In the genomic region with DNA sequence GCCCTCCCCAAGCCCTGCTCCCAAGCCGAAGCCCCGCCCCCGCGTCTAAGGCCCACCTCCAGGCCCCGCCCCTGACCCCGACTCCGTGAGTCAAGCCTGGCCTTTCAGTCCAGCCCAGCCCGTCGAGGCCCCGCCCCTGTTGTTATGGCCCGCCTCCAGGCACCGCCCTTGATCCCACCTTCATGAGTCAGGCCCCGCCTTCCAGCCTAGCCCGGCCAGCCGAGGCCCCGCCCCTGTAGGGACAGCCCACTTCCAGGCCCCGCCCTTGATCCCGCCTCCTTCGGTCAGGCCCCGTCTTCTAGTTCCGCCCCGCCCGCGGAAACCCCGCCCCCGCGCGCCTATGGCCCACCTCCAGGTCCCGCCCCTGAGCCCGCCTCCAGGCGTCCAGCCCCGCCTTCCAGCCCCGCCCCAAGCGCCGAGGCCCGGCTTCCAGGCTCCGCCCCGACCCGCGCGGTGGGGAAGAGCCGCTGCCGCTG, we compare ENCODE assay signal across 8 cellular contexts. TPM values are rescaled to one million over a fixed set of nuclear protein-coding genes. Genes with fewer than 3 reads are reported as not detected.
A peak's percentile ranks its signal among the peaks of the same experiment; 100 is the strongest.
DNase-seq lines count a peak whose midpoint lies in the region; ATAC-seq and TF ChIP-seq lines count a peak whose summit lies in the region.

No MANE protein-coding gene starts in this region.

- H3K4me3 Mint-ChIP-seq in activated T-helper 2 cell treated with anti-CD3 and anti-CD28 coated beads, Interferon-gamma antibody, Interleukin-2, Interleukin-4, amounts not matched to agents 10 μg/mL and 5 μg/mL and 100 μg/mL, durations not matched to agents 14 hours and 24 hours and 36 hours (ENCODE audit: low read depth) = peak overlapping the region; percentile 76
- H3K4me3 Mint-ChIP-seq in natural killer cell = peak overlapping the region; percentile 81
- peak overlapping the region; percentile 85 to 91 for H3K4me3 Mint-ChIP-seq in stimulated activated naive B cell treated with anti-CD40 and anti-IgM and Interleukin-4, amounts not matched to agents 10 μg/mL and 1 μg/mL and 100 μg/mL, for 72 hours

- peak overlapping the region; percentile 73 for H3K4me3 ChIP-seq in H7 (ENCODE audit: insufficient read depth, low read depth, low read length)

- H3K27ac Mint-ChIP-seq in activated T-helper 2 cell treated with anti-CD3 and anti-CD28 coated beads, Interferon-gamma antibody, Interleukin-2, Interleukin-4, amounts not matched to agents 10 μg/mL and 5 μg/mL and 100 μg/mL, durations not matched to agents 14 hours and 24 hours and 36 hours = no peak overlapping the region
- H3K27ac Mint-ChIP-seq in natural killer cell = peak overlapping the region in 1 of 2 donors; percentile 84
- H3K27ac Mint-ChIP-seq in stimulated activated naive B cell treated with anti-CD40 and anti-IgM and Interleukin-4, amounts not matched to agents 10 μg/mL and 1 μg/mL and 100 μg/mL, for 72 hours = peak overlapping the region; percentile 65

- peak; percentile 89 to 97 (median 90) for ATAC-seq in natural killer cell
- ATAC-seq in stimulated activated naive B cell treated with anti-CD40 and anti-IgM and Interleukin-4, amounts not matched to agents 10 μg/mL and 1 μg/mL and 100 μg/mL, for 72 hours (replicated peaks) = peak; percentile 86 to 91

- peaks cover 10% of the 10 kb centered on the region for H3K36me3 Mint-ChIP-seq in activated T-helper 2 cell treated with anti-CD3 and anti-CD28 coated beads, Interferon-gamma antibody, Interleukin-2, Interleukin-4, amounts not matched to agents 10 μg/mL and 5 μg/mL and 100 μg/mL, durations not matched to agents 14 hours and 24 hours and 36 hours (ENCODE audit: low read depth)
- no peaks in the 10 kb centered on the region for H3K36me3 Mint-ChIP-seq in natural killer cell
- H3K36me3 Mint-ChIP-seq in stimulated activated naive B cell treated with anti-CD40 and anti-IgM and Interleukin-4, amounts not matched to agents 10 μg/mL and 1 μg/mL and 100 μg/mL, for 72 hours = peaks cover 4 to 9% of the 10 kb centered on the region in 2 donors

- DNase-seq in Daoy (ENCODE audit: low read depth) = peak; percentile 100
- peak; percentile 100 for DNase-seq in H7
- DNase-seq in LoVo (ENCODE audit: low spot score) = peak; percentile 97
- peak; percentile 99 for DNase-seq in RPMI8226
- peak; percentile 98 for DNase-seq in activated T-helper 2 cell treated with anti-CD3 and anti-CD28 coated beads, Interferon-gamma antibody, Interleukin-2, Interleukin-4, amounts not matched to agents 10 μg/mL and 5 μg/mL and 100 μg/mL, durations not matched to agents 14 hours and 24 hours and 36 hours (ENCODE audit: low spot score)
- DNase-seq in fibroblast of peridontal ligament (ENCODE audit: extremely low read depth) = peak; percentile 99
- peak; percentile 100 for DNase-seq in natural killer cell
- peak; percentile 99 for DNase-seq in stimulated activated naive B cell treated with anti-CD40 and anti-IgM and Interleukin-4, amounts not matched to agents 10 μg/mL and 1 μg/mL and 100 μg/mL, for 72 hours

- H3K4me1 Mint-ChIP-seq in activated T-helper 2 cell treated with anti-CD3 and anti-CD28 coated beads, Interferon-gamma antibody, Interleukin-2, Interleukin-4, amounts not matched to agents 10 μg/mL and 5 μg/mL and 100 μg/mL, durations not matched to agents 14 hours and 24 hours and 36 hours (ENCODE audit: low read depth) = peaks cover 17% of the 10 kb centered on the region
- H3K4me1 Mint-ChIP-seq in natural killer cell = peaks cover 24 to 29% of the 10 kb centered on the region in 2 donors
- H3K4me1 Mint-ChIP-seq in stimulated activated naive B cell treated with anti-CD40 and anti-IgM and Interleukin-4, amounts not matched to agents 10 μg/mL and 1 μg/mL and 100 μg/mL, for 72 hours = peaks cover 20 to 38% of the 10 kb centered on the region in 2 donors

- no peaks in the 10 kb centered on the region for H3K36me3 ChIP-seq in H7 (replicated peaks; ENCODE audit: control insufficient read depth, insufficient read depth, low read length)

- no peaks in the 10 kb centered on the region for H3K27me3 Mint-ChIP-seq in activated T-helper 2 cell treated with anti-CD3 and anti-CD28 coated beads, Interferon-gamma antibody, Interleukin-2, Interleukin-4, amounts not matched to agents 10 μg/mL and 5 μg/mL and 100 μg/mL, durations not matched to agents 14 hours and 24 hours and 36 hours (ENCODE audit: low read depth)
- no peaks in the 10 kb centered on the region for H3K27me3 Mint-ChIP-seq in natural killer cell (ENCODE audit: low read depth in 2 of 2)
- H3K27me3 Mint-ChIP-seq in stimulated activated naive B cell treated with anti-CD40 and anti-IgM and Interleukin-4, amounts not matched to agents 10 μg/mL and 1 μg/mL and 100 μg/mL, for 72 hours = no peaks in the 10 kb centered on the region

- H3K27me3 ChIP-seq in H7 (ENCODE audit: control insufficient read depth, insufficient read depth, low read length) = peaks cover 24% of the 10 kb centered on the region

- no peaks in the 10 kb centered on the region for H3K9me3 Mint-ChIP-seq in activated T-helper 2 cell treated with anti-CD3 and anti-CD28 coated beads, Interferon-gamma antibody, Interleukin-2, Interleukin-4, amounts not matched to agents 10 μg/mL and 5 μg/mL and 100 μg/mL, durations not matched to agents 14 hours and 24 hours and 36 hours
- no peaks in the 10 kb centered on the region for H3K9me3 Mint-ChIP-seq in natural killer cell
- no peaks in the 10 kb centered on the region for H3K9me3 Mint-ChIP-seq in stimulated activated naive B cell treated with anti-CD40 and anti-IgM and Interleukin-4, amounts not matched to agents 10 μg/mL and 1 μg/mL and 100 μg/mL, for 72 hours

- intact Hi-C loops in activated T-helper 2 cell treated with anti-CD3 and anti-CD28 coated beads, Interferon-gamma antibody, Interleukin-2, Interleukin-4, amounts not matched to agents 10 μg/mL and 5 μg/mL and 100 μg/mL, durations not matched to agents 14 hours and 24 hours and 36 hours (cut with micrococcal nuclease) = loop anchor here (1.0 to 10.0 kb wide), 6 partner anchors 16 to 1208 kb away; partner anchors contain the start of genes CHAF1B, DYRK1A and MORC3
- intact Hi-C loops in natural killer cell (cut with micrococcal nuclease) = loop anchor here (1.0 kb wide), 3 partner anchors 18 to 164 kb away; partner anchors contain the start of genes CBR3 and MORC3

- TF ChIP-seq CTCF in natural killer cell (IDR thresholded peaks at IDR 0.05) = no peak

RNA-seq across cellular contexts. Expression of gene DOP1B, which starts 0.2 kb away (rescaled TPM):
- total RNA-seq in Daoy (2014; rRNA removed; shearing (Covaris generic)) = 1.8 and 3.3 TPM in 2 replicates
- total RNA-seq in H7 (2014; rRNA removed; shearing (Covaris generic)) = 0.90 and 5.0 TPM in 2 replicates
- total RNA-seq in activated T-helper 2 cell treated with anti-CD3 and anti-CD28 coated beads, Interferon-gamma antibody, Interleukin-2, Interleukin-4, amounts not matched to agents 10 μg/mL and 5 μg/mL and 100 μg/mL, durations not matched to agents 14 hours and 24 hours and 36 hours = 14.6 and 16.0 TPM in 2 replicates
- 10 to 100 TPM; 29.5 to 32.1 (median 31.9) TPM for total RNA-seq in natural killer cell

RNA-seq across cellular contexts. Expression of gene CBR3, which starts 21.5 kb away (rescaled TPM):
- 37.0 and 49.8 TPM in 2 replicates for total RNA-seq in Daoy (2014; rRNA removed; shearing (Covaris generic))
- 8.3 and 12.1 TPM in 2 replicates for total RNA-seq in H7 (2014; rRNA removed; shearing (Covaris generic))
- 23.2 and 25.8 TPM in 2 replicates for total RNA-seq in activated T-helper 2 cell treated with anti-CD3 and anti-CD28 coated beads, Interferon-gamma antibody, Interleukin-2, Interleukin-4, amounts not matched to agents 10 μg/mL and 5 μg/mL and 100 μg/mL, durations not matched to agents 14 hours and 24 hours and 36 hours
- 1 to 10 TPM in 2 of 3 donors, under 1 TPM in 1; 0.95 to 1.5 (median 1.2) TPM for total RNA-seq in natural killer cell

Comparison
In these comparisons a context has a peak if more than half of its experiments do, and no peak if none do; other contexts are left out.
1. Peak in every context shown above with its lines: DNase-seq, ATAC-seq and H3K4me3 ChIP-seq.